ENCODE assay signal across 23 cellular contexts in the genomic region with DNA sequence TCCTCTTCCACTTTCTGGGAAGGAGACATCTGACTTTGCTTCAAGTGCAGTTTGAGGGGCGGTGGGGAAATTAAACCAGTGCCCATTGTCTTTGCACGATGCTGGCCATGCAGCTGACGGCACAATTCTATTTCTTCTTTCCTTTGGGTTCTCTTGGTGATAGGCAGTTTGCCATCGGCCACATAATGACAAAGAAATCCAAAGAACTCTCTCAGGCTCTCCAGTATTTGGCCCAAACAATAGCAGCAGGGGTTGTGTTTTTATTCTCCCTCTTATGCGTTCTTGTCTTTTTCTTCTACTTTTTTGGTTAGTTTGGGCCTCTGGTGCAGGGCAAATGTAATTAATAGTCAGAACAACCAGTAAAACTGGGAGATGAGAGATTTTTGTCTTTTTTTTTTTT.
"Had no signal": no experiment of that assay in that cellular context is flagged by ENCODE, and none has a peak within 500 bp of the region (broad histone marks: within the 10 kb centered on the region; RNA-seq: fewer than 3 reads in every experiment).

No MANE protein-coding gene starts in this region.

- ATAC-seq: heart right ventricle; left cardiac atrium; left lung; natural killer cell treated with Interleukin-12 subunit alpha and Interleukin-12 subunit beta and Interleukin-15 and Interleukin-18, amount 100 ng/mL, for 72 hours; sciatic nerve; stimulated activated effector memory CD8-positive, alpha-beta T cell treated with anti-CD3 and anti-CD28 coated beads, Interleukin-12 subunit alpha, Interleukin-12 subunit beta, amount 100 ng/mL, for 72 hours had no signal

- H3K4me3 ChIP-seq: coronary artery, esophagus muscularis mucosa, heart right ventricle, left lung, prostate gland, right atrium auricular region, stomach, thyroid gland, vagina had no signal

- H3K27ac ChIP-seq: coronary artery, esophagus muscularis mucosa, heart right ventricle, left lung, prostate gland, right atrium auricular region, stomach, thyroid gland, vagina had no signal

- H3K9me3 ChIP-seq: esophagus muscularis mucosa, heart right ventricle, left lung, prostate gland, right atrium auricular region, stomach, thyroid gland, vagina had no signal

- H3K27me3 ChIP-seq: right atrium auricular region, thyroid gland, vagina had no signal

- H3K4me1 ChIP-seq: left lung, prostate gland, right atrium auricular region had no signal

- DNase-seq: dermis blood vessel endothelial cell; effector memory CD4-positive, alpha-beta T cell; foreskin melanocyte; glutamatergic neuron; heart right ventricle; hippocampal formation; left cardiac atrium; left lung; mammary epithelial cell; naive B cell; stimulated activated CD4-positive, alpha-beta T cell treated with anti-CD3 and anti-CD28 coated beads, Interleukin-2, amount 100 ng/mL, for 24 hours; stimulated activated CD4-positive, alpha-beta T cell treated with anti-CD3 and anti-CD28 coated beads, Interleukin-4, amount 100 ng/mL, for 24 hours; stimulated activated naive CD4-positive, alpha-beta T cell treated with Interleukin-2 at 50 U/mL for 16 hours; stomach; thyroid gland had no signal

- H3K36me3 ChIP-seq: esophagus muscularis mucosa, heart right ventricle, left lung, prostate gland, right atrium auricular region, stomach, thyroid gland, vagina had no signal
